14 cellular contexts compared by ENCODE assay signal in genomic region chr1:162987866-162988265, GRCh38.
DNase-seq lines count a peak whose midpoint lies in the region; ATAC-seq and TF ChIP-seq lines count a peak whose summit lies in the region.
"Had no signal": no experiment of that assay in that cellular context is flagged by ENCODE, and none has a peak within 500 bp of the region (broad histone marks: within the 10 kb centered on the region; RNA-seq: fewer than 3 reads in every experiment).

No MANE protein-coding gene starts in this region.

- no peak overlapping the region for H3K9ac ChIP-seq in IMR-90 (ENCODE audit: low read depth, low read length)

- H2BK5ac ChIP-seq in IMR-90 (ENCODE audit: low read depth, low read length, poor library complexity, severe bottlenecking), result peak overlapping the region; percentile 46

- in situ Hi-C loops in IMR-90 (cut with MboI; ENCODE audit: low sequenced_read_pairs), result no loop called here
- in situ Hi-C loops in GM13976 (cut with MboI; ENCODE audit: low sequenced_read_pairs, unreplicated experiment), result loop anchor here (25.0 kb wide), 1 partner anchor 99 kb away; no protein-coding TSS in a partner anchor

- no peaks in the 10 kb centered on the region; a peak in 1 of 4 replicates for H3K79me1 ChIP-seq in IMR-90 (ENCODE audit: low read depth in 1 of 2, low read length in 2 of 2)

- no peak overlapping the region for H3K18ac ChIP-seq in IMR-90 (ENCODE audit: low read depth, low read length)

- peak overlapping the region; percentile 10; the same call in 1 of the 2 replicates for H3K4me2 ChIP-seq in IMR-90 (ENCODE audit: low read depth, low read length)

- H4K5ac ChIP-seq in IMR-90 (ENCODE audit: low read depth, low read length), result no peak overlapping the region

- H3K27me3 Mint-ChIP-seq in natural killer cell (ENCODE audit: low read depth in 2 of 2), result peaks cover 6 to 9% of the 10 kb centered on the region in 2 donors

- peak overlapping the region; percentile 61; the same call in 1 of the 2 replicates for H2AK5ac ChIP-seq in IMR-90 (ENCODE audit: low read depth, low read length)

- H3K56ac ChIP-seq in IMR-90 (ENCODE audit: extremely low read depth, insufficient read depth, low read length), result no peak overlapping the region

- dilution Hi-C loops in IMR-90 (cut with HindIII; ENCODE audit: low sequenced_read_pairs, unreplicated experiment), result no loop called here

- DNase-seq in AG08395 (ENCODE audit: low spot score), result peak; percentile 34
- peak; percentile 86 for DNase-seq in IMR-90
- DNase-seq in RWPE1 (ENCODE audit: low spot score), result peak; percentile 76
- DNase-seq in fibroblast of mammary gland (ENCODE audit: low read depth), result peak; percentile 79
- DNase-seq in GM13976 (ENCODE audit: low spot score), result no peak
- DNase-seq in left ventricle myocardium superior, result no peak
- no peak for DNase-seq in natural killer cell
- DNase-seq in stimulated activated effector memory CD8-positive, alpha-beta T cell treated with anti-CD3 and anti-CD28 coated beads, Interleukin-12 subunit alpha, Interleukin-12 subunit beta, amount 100 ng/mL, for 72 hours (ENCODE audit: low spot score in 2 of 2), result no peak
- DNase-seq: cerebellar nuclear complex; DND-41; NCI-H526; Right ventricle myocardium superior; stimulated activated CD4-positive, alpha-beta T cell treated with anti-CD3 and anti-CD28 coated beads, Interleukin-1b, Interleukin-23, amount 100 ng/mL, for 48 hours; uterus had no signal

- H3K14ac ChIP-seq in IMR-90 (replicated peaks; ENCODE audit: low read depth, low read length), result peak overlapping the region; percentile 20; the same call in 1 of the 2 replicates

- no peak overlapping the region for H3K23ac ChIP-seq in IMR-90 (ENCODE audit: low read depth, low read length)

- H3K27ac ChIP-seq in IMR-90 (ENCODE audit: insufficient read depth, low read length) (no peak overlapping the region), RWPE1 (no peak overlapping the region)
- H3K27ac ChIP-seq: uterus had no signal

- intact Hi-C loops in IMR-90 (cut with micrococcal nuclease) (no loop called here), left ventricle myocardium superior (cut with micrococcal nuclease) (no loop called here), natural killer cell (cut with micrococcal nuclease) (no loop called here)

- H3K4ac ChIP-seq in IMR-90 (ENCODE audit: low read depth, low read length), result peak overlapping the region; percentile 60; the same call in 1 of the 2 replicates

- H2BK120ac ChIP-seq in IMR-90 (ENCODE audit: low read depth, low read length), result peak overlapping the region; percentile 58; the same call in 1 of the 2 replicates

- no peaks in the 10 kb centered on the region for H3K36me3 ChIP-seq in IMR-90 (ENCODE audit: control insufficient read depth, insufficient read depth, low read length)
- H3K36me3 ChIP-seq: uterus had no signal

- TF ChIP-seq CTCF in IMR-90 (conservative IDR thresholded peaks at IDR 0.05; ENCODE audit: low read depth, low read length) (no peak), RWPE1 (conservative IDR thresholded peaks at IDR 0.05; ENCODE audit: low read depth) (no peak), fibroblast of mammary gland (conservative IDR thresholded peaks at IDR 0.05; ENCODE audit: control insufficient read depth, insufficient read depth, low read depth, low read length) (no peak), GM13976 (IDR thresholded peaks at IDR 0.05; ENCODE audit: borderline replicate concordance, control extremely low read depth, extremely low read depth, insufficient read depth, missing control alignments) (no peak), natural killer cell (IDR thresholded peaks at IDR 0.05) (no peak)

- H3K9me3 Mint-ChIP-seq in natural killer cell, result no peaks in the 10 kb centered on the region
- no peaks in the 10 kb centered on the region for H3K9me3 Mint-ChIP-seq in stimulated activated effector memory CD8-positive, alpha-beta T cell treated with anti-CD3 and anti-CD28 coated beads, Interleukin-12 subunit alpha, Interleukin-12 subunit beta, amount 100 ng/mL, for 72 hours

- H3K4me1 ChIP-seq in IMR-90 (ENCODE audit: control insufficient read depth, insufficient read depth, low read length), result no peaks in the 10 kb centered on the region; the same call in 1 of the 2 replicates
- H3K4me1 ChIP-seq: uterus had no signal

- no peak overlapping the region for H3K4me3 Mint-ChIP-seq in natural killer cell
- no peak overlapping the region for H3K4me3 Mint-ChIP-seq in stimulated activated effector memory CD8-positive, alpha-beta T cell treated with anti-CD3 and anti-CD28 coated beads, Interleukin-12 subunit alpha, Interleukin-12 subunit beta, amount 100 ng/mL, for 72 hours

- CTCF ChIA-PET in IMR-90 (lab: Yijun Ruan, JAX) (interaction anchor here (0.6 kb wide), 1 partner anchor 22 kb away, joined by 3 read pairs; no protein-coding TSS in a partner anchor), RWPE1 (lab: Yijun Ruan, JAX) (no interaction called here)

- POLR2A ChIA-PET in IMR-90 (lab: Charles Lee; ENCODE audit: unreplicated experiment), result no interaction called here
- POLR2A ChIA-PET in RWPE1 (lab: Yijun Ruan, JAX; ENCODE audit: low non-redundant PET), result no interaction called here

- H3K4me3 ChIP-seq in IMR-90 (ENCODE audit: insufficient read depth, low read depth, low read length) (no peak overlapping the region), fibroblast of mammary gland (ENCODE audit: control insufficient read depth, low read depth, low read length) (no peak overlapping the region)
- H3K4me3 ChIP-seq: uterus had no signal

- peak overlapping the region; percentile 75; the same call in 1 of the 2 replicates for H2BK20ac ChIP-seq in IMR-90 (ENCODE audit: low read depth, low read length)

- no peaks in the 10 kb centered on the region for H3K27me3 ChIP-seq in IMR-90 (ENCODE audit: control insufficient read depth, insufficient read depth, low read length)
- H3K27me3 ChIP-seq: uterus had no signal

- BruUV-seq in IMR-90 (replicated peaks; lab: Mats Ljungman, UMichigan), result no TSS peak

- no peak for TF ChIP-seq RAD21 in IMR-90 (IDR thresholded peaks at IDR 0.05; ENCODE audit: low read length)

- H4K8ac ChIP-seq in IMR-90 (ENCODE audit: low read depth in 2 of 2, low read length in 2 of 2), result peak overlapping the region in 1 of 2 experiments; percentile 26; a peak in 1 of 4 replicates

- no peak overlapping the region for H2AFZ ChIP-seq in IMR-90 (replicated peaks; ENCODE audit: low read length, poor library complexity)

- TF ChIP-seq POLR2A in IMR-90 (IDR thresholded peaks at IDR 0.05; ENCODE audit: low read depth, low read length), result no peak

- no peak overlapping the region for H2AK9ac ChIP-seq in IMR-90 (replicated peaks; ENCODE audit: low read depth, low read length, poor library complexity)

- no peaks in the 10 kb centered on the region for H3K4me1 Mint-ChIP-seq in natural killer cell
- H3K4me1 Mint-ChIP-seq in stimulated activated effector memory CD8-positive, alpha-beta T cell treated with anti-CD3 and anti-CD28 coated beads, Interleukin-12 subunit alpha, Interleukin-12 subunit beta, amount 100 ng/mL, for 72 hours, result no peaks in the 10 kb centered on the region

- no peaks in the 10 kb centered on the region for H4K20me1 ChIP-seq in IMR-90 (ENCODE audit: insufficient read depth, low read length)

- WGBS in IMR-90 (ENCODE audit: extremely low coverage in 2 of 2, insufficient read length in 1 of 2), 2 experiments, result no CpG with 5 or more reads among the region's 1 CpG

- peak overlapping the region; percentile 4; the same call in 1 of the 2 replicates for H4K91ac ChIP-seq in IMR-90 (ENCODE audit: insufficient read depth, low read depth, low read length)

- no peaks in the 10 kb centered on the region for H3K36me3 Mint-ChIP-seq in natural killer cell
- no peaks in the 10 kb centered on the region for H3K36me3 Mint-ChIP-seq in stimulated activated effector memory CD8-positive, alpha-beta T cell treated with anti-CD3 and anti-CD28 coated beads, Interleukin-12 subunit alpha, Interleukin-12 subunit beta, amount 100 ng/mL, for 72 hours

- no peaks in the 10 kb centered on the region for H3K9me1 ChIP-seq in IMR-90 (ENCODE audit: insufficient read depth, low read length)

- no peaks in the 10 kb centered on the region for H3K9me3 ChIP-seq in IMR-90 (ENCODE audit: control insufficient read depth, insufficient read depth, low read length)
- H3K9me3 ChIP-seq: uterus had no signal

- peak; percentile 27; the same call in 1 of the 2 replicates for ATAC-seq in IMR-90 (ENCODE audit: low read depth)
- no peak for ATAC-seq in left ventricle myocardium superior
- ATAC-seq in natural killer cell, result no peak
- no peak for ATAC-seq in stimulated activated effector memory CD8-positive, alpha-beta T cell treated with anti-CD3 and anti-CD28 coated beads, Interleukin-12 subunit alpha, Interleukin-12 subunit beta, amount 100 ng/mL, for 72 hours

- no peak overlapping the region for H3K27ac Mint-ChIP-seq in natural killer cell
- H3K27ac Mint-ChIP-seq in stimulated activated effector memory CD8-positive, alpha-beta T cell treated with anti-CD3 and anti-CD28 coated beads, Interleukin-12 subunit alpha, Interleukin-12 subunit beta, amount 100 ng/mL, for 72 hours, result no peak overlapping the region

- no peak overlapping the region for H2BK15ac ChIP-seq in IMR-90 (ENCODE audit: low read depth, low read length)

TF ChIP-seq in IMR-90, 13 proteins besides CTCF, POLR2A, EP300 and RAD21 (continues in another document):
- no peak for TF ChIP-seq ELK1 (IDR thresholded peaks at IDR 0.05; ENCODE audit: borderline replicate concordance, low read depth, low read length)
- no peak for TF ChIP-seq USF2 (IDR thresholded peaks at IDR 0.05; ENCODE audit: low read depth, low read length)
- TF ChIP-seq MXI1 (IDR thresholded peaks at IDR 0.05; ENCODE audit: borderline replicate concordance, low read depth, low read length), result no peak
- TF ChIP-seq NFE2L2 (IDR thresholded peaks at IDR 0.05; ENCODE audit: low read depth, low read length), result no peak
- peak; percentile 37; the same call in 1 of the 2 replicates for TF ChIP-seq FOS (IDR thresholded peaks at IDR 0.05; ENCODE audit: low read depth, low read length)
- TF ChIP-seq RCOR1 (IDR thresholded peaks at IDR 0.05; ENCODE audit: insufficient replicate concordance, low read length), result no peak

Comparison
In these comparisons a context has a peak if more than half of its experiments do, and no peak if none do; other contexts are left out.
1. DNase-seq: peak in AG08395 (single experiment), IMR-90 (single experiment), RWPE1 (single experiment) and fibroblast of mammary gland (single experiment); none in GM13976 (single experiment), left ventricle myocardium superior (single experiment), natural killer cell (single experiment) and stimulated activated effector memory CD8-positive, alpha-beta T cell treated with anti-CD3 and anti-CD28 coated beads, Interleukin-12 subunit alpha, Interleukin-12 subunit beta, amount 100 ng/mL, for 72 hours (0 of 2).